ENCODE assay signal across 15 cellular contexts in genomic region chr3:129197341-129197740, GRCh38. TPM values are rescaled to one million over a fixed set of nuclear protein-coding genes. Genes with fewer than 3 reads are reported as not detected.
DNase-seq lines count a peak whose midpoint lies in the region; ATAC-seq and TF ChIP-seq lines count a peak whose summit lies in the region.
"Had no signal": no experiment of that assay in that cellular context is flagged by ENCODE, and none has a peak within 500 bp of the region (broad histone marks: within the 10 kb centered on the region; RNA-seq: fewer than 3 reads in every experiment).

No MANE protein-coding gene starts in this region.

- no peak overlapping the region for H4K91ac ChIP-seq in H9 (ENCODE audit: insufficient read length, low read depth, low read length)

- H3K56ac ChIP-seq in H9 (ENCODE audit: insufficient read length, low read depth, low read length) = no peak overlapping the region

- H2AFZ ChIP-seq in neural progenitor cell (replicated peaks) (no peak overlapping the region), H9 (ENCODE audit: low read length) (no peak overlapping the region)

- H3K9ac ChIP-seq in neural progenitor cell (peak overlapping the region; percentile 36), H9 (ENCODE audit: extremely low read depth, insufficient read length, low read length) (no peak overlapping the region)

- H2AK5ac ChIP-seq in H9 (ENCODE audit: insufficient read length, low read length) = no peak overlapping the region

- H3K27me3 ChIP-seq in neural progenitor cell (no peaks in the 10 kb centered on the region), H9 (ENCODE audit: insufficient read depth, low read length) (no peaks in the 10 kb centered on the region)
- H3K27me3 ChIP-seq: SJSA1, tibial nerve had no signal

- no peaks in the 10 kb centered on the region for H3K36me3 ChIP-seq in neural progenitor cell
- H3K36me3 ChIP-seq: SJSA1, tibial nerve had no signal

- H2BK120ac ChIP-seq in H9 (ENCODE audit: low read depth, low read length, poor library complexity, severe bottlenecking) = no peak overlapping the region

- H3K14ac ChIP-seq in H9 (ENCODE audit: insufficient read depth, low read length) = no peak overlapping the region

- no CpG with 5 or more reads among the region's 1 CpG for WGBS in H9 (ENCODE audit: extremely low coverage, insufficient read length, low lambda C conversion rate)

- H4K5ac ChIP-seq in H9 (ENCODE audit: insufficient read length, low read depth, low read length) = no peak overlapping the region

- no peaks in the 10 kb centered on the region for H3K9me3 ChIP-seq in neural progenitor cell (ENCODE audit: low read depth)
- no peaks in the 10 kb centered on the region for H3K9me3 ChIP-seq in H9 (ENCODE audit: control insufficient read depth, low read depth, low read length)
- H3K9me3 ChIP-seq: SJSA1, tibial nerve had no signal

- H2BK5ac ChIP-seq in H9 (ENCODE audit: insufficient read length, low read length) = no peak overlapping the region

- H3K23ac ChIP-seq in H9 (ENCODE audit: insufficient read length, low read depth, low read length) = no peak overlapping the region

- H3K18ac ChIP-seq in H9 (ENCODE audit: insufficient read length, low read depth, low read length) = no peak overlapping the region

- H4K8ac ChIP-seq in H9 (replicated peaks; ENCODE audit: insufficient read length, low read depth, low read length) = no peak overlapping the region

- no peak overlapping the region for H3K4me3 ChIP-seq in epithelial cell of esophagus (ENCODE audit: low read length)
- H3K4me3 ChIP-seq in neural progenitor cell = no peak overlapping the region
- H3K4me3 ChIP-seq: SJSA1, tibial nerve had no signal

- H3K4me1 ChIP-seq in neural progenitor cell (no peaks in the 10 kb centered on the region), H9 (ENCODE audit: insufficient read depth, low read length) (no peaks in the 10 kb centered on the region)

- intact Hi-C loops in Right ventricle myocardium superior (cut with DNase I) (no loop called here), cardiac septum (cut with DNase I) (no loop called here)

- H3K4ac ChIP-seq in H9 (ENCODE audit: low read depth, low read length) = no peak overlapping the region

- no peak overlapping the region for H3K4me2 ChIP-seq in neural progenitor cell
- no peak overlapping the region for H3K4me2 ChIP-seq in H9 (ENCODE audit: insufficient read depth, insufficient read length, low read length)

- H2BK20ac ChIP-seq in H9 (ENCODE audit: low read depth, low read length, poor library complexity, severe bottlenecking) = no peak overlapping the region

- no peak overlapping the region for H2BK12ac ChIP-seq in H9 (ENCODE audit: insufficient read length, low read depth, low read length)

- no peaks in the 10 kb centered on the region for H3K79me2 ChIP-seq in neural progenitor cell (ENCODE audit: low read depth)
- no peaks in the 10 kb centered on the region for H3K79me2 ChIP-seq in H9 (ENCODE audit: insufficient read depth, low read length)

- H3K23me2 ChIP-seq in H9 (ENCODE audit: insufficient read length, low read depth, low read length, poor library complexity, severe bottlenecking) = no peaks in the 10 kb centered on the region

- H3K4me1 Mint-ChIP-seq in neural progenitor cell = no peaks in the 10 kb centered on the region
- H3K4me1 Mint-ChIP-seq in T-helper 2 cell treated with Interferon-gamma antibody and Interleukin-4, amounts not matched to agents 5 μg/mL and 100 μg/mL, for 36 hours (ENCODE audit: low read depth) = peaks cover 12% of the 10 kb centered on the region
- no peaks in the 10 kb centered on the region for H3K4me1 Mint-ChIP-seq in H9

- no peaks in the 10 kb centered on the region for H3F3A ChIP-seq in neural progenitor cell (ENCODE audit: low read depth)

- H3K79me1 ChIP-seq in H9 (ENCODE audit: insufficient read depth, low read depth, low read length, poor library complexity, severe bottlenecking) = no peaks in the 10 kb centered on the region

- H3K27ac ChIP-seq in neural progenitor cell (no peak overlapping the region), H9 (ENCODE audit: insufficient read length, low read depth, low read length) (no peak overlapping the region)
- H3K27ac ChIP-seq: SJSA1 had no signal

- no peak overlapping the region for H3T11ph ChIP-seq in H9 (ENCODE audit: low read length)

- peaks cover 3% of the 10 kb centered on the region for H3K36me3 Mint-ChIP-seq in neural progenitor cell
- H3K36me3 Mint-ChIP-seq in T-helper 2 cell treated with Interferon-gamma antibody and Interleukin-4, amounts not matched to agents 5 μg/mL and 100 μg/mL, for 36 hours (ENCODE audit: low read depth) = no peaks in the 10 kb centered on the region
- H3K36me3 Mint-ChIP-seq in H9 (ENCODE audit: insufficient read depth in 1 of 3, low read depth in 3 of 3) = no peaks in the 10 kb centered on the region

- DNase-seq in Right ventricle myocardium superior (no peak), cardiac septum (ENCODE audit: low spot score) (no peak), epithelial cell of esophagus (ENCODE audit: low read depth) (peak; percentile 74), neural progenitor cell (ENCODE audit: low spot score) (no peak), GOT3 (lab: John Stamatoyannopoulos, UW) (no peak), SKM-1 treated with dmso at 0.1 percent for 144 hours (lab: John Stamatoyannopoulos, UW; ENCODE audit: unreplicated experiment) (no peak), H9 (no peak)
- no peak for DNase-seq in T-helper 2 cell treated with Interferon-gamma antibody and Interleukin-4, amounts not matched to agents 5 μg/mL and 100 μg/mL, for 36 hours (ENCODE audit: low spot score)
- DNase-seq: activated B cell treated with CpG ODN at 0.5 μM for 24 hours; activated T-cell treated with anti-CD3 and anti-CD28 coated beads, Interleukin-2, amount 50 U/mL, for 1 hour; amygdala; DMS53 had no signal

- TF ChIP-seq CTCF in epithelial cell of esophagus (IDR thresholded peaks at IDR 0.05; ENCODE audit: insufficient read depth, low read depth, low read length, missing control alignments) = no peak
- TF ChIP-seq CTCF in neural progenitor cell (IDR thresholded peaks at IDR 0.05) = no peak
- no peak for TF ChIP-seq CTCF in H9 (conservative IDR thresholded peaks at IDR 0.05)

- no peaks in the 10 kb centered on the region for H3K27me3 Mint-ChIP-seq in neural progenitor cell (ENCODE audit: insufficient read depth, low read depth)
- no peaks in the 10 kb centered on the region for H3K27me3 Mint-ChIP-seq in T-helper 2 cell treated with Interferon-gamma antibody and Interleukin-4, amounts not matched to agents 5 μg/mL and 100 μg/mL, for 36 hours (ENCODE audit: low read depth)
- H3K27me3 Mint-ChIP-seq in H9 (ENCODE audit: low read depth) = no peaks in the 10 kb centered on the region; the same call in 1 of the 2 replicates
- H3K27me3 Mint-ChIP-seq: activated B cell treated with CpG ODN at 0.5 μM for 24 hours had no signal

- H3K9me3 Mint-ChIP-seq in neural progenitor cell (no peaks in the 10 kb centered on the region), H9 (no peaks in the 10 kb centered on the region)
- no peaks in the 10 kb centered on the region for H3K9me3 Mint-ChIP-seq in T-helper 2 cell treated with Interferon-gamma antibody and Interleukin-4, amounts not matched to agents 5 μg/mL and 100 μg/mL, for 36 hours
- H3K9me3 Mint-ChIP-seq: activated B cell treated with CpG ODN at 0.5 μM for 24 hours had no signal

- H2BK15ac ChIP-seq in H9 (ENCODE audit: low read depth, low read length) = no peak overlapping the region

- H3K27ac Mint-ChIP-seq in neural progenitor cell = no peak overlapping the region
- H3K27ac Mint-ChIP-seq in T-helper 2 cell treated with Interferon-gamma antibody and Interleukin-4, amounts not matched to agents 5 μg/mL and 100 μg/mL, for 36 hours = no peak overlapping the region
- H3K27ac Mint-ChIP-seq in H9 = no peak overlapping the region
- H3K27ac Mint-ChIP-seq: activated B cell treated with CpG ODN at 0.5 μM for 24 hours had no signal

- peak; percentile 12 for ATAC-seq in Right ventricle myocardium superior (ENCODE audit: poor library complexity)
- ATAC-seq: sciatic nerve had no signal

- H4K20me1 ChIP-seq in neural progenitor cell (ENCODE audit: low read depth) (no peaks in the 10 kb centered on the region), H9 (ENCODE audit: control insufficient read depth, insufficient read depth, insufficient read length) (no peaks in the 10 kb centered on the region)

- H3K4me3 Mint-ChIP-seq in neural progenitor cell (no peak overlapping the region), H9 (no peak overlapping the region)
- H3K4me3 Mint-ChIP-seq in T-helper 2 cell treated with Interferon-gamma antibody and Interleukin-4, amounts not matched to agents 5 μg/mL and 100 μg/mL, for 36 hours = no peak overlapping the region
- H3K4me3 Mint-ChIP-seq: activated B cell treated with CpG ODN at 0.5 μM for 24 hours had no signal

RNA-seq across cellular contexts. Expression of gene CNBP, which starts 13.6 kb away (rescaled TPM):
- total RNA-seq in Right ventricle myocardium superior (476 TPM), cardiac septum (458 TPM), neural progenitor cell (ENCODE audit: low replicate concordance) (424 and 495 TPM in 2 replicates), H9 (2021) (433 and 443 TPM in 2 replicates)

RNA-seq across cellular contexts. Expression of gene ISY1, which starts 36.5 kb away (rescaled TPM):
- total RNA-seq in Right ventricle myocardium superior (28.0 TPM), cardiac septum (23.9 TPM), neural progenitor cell (ENCODE audit: low replicate concordance) (22.5 and 31.9 TPM in 2 replicates), H9 (2021) (28.1 TPM in 2 replicates)

RNA-seq across cellular contexts. Expression of gene COPG1, which starts 52.1 kb away (rescaled TPM):
- total RNA-seq in Right ventricle myocardium superior = 80.6 TPM
- 122 TPM for total RNA-seq in cardiac septum
- 65.4 and 79.3 TPM in 2 replicates for total RNA-seq in neural progenitor cell (ENCODE audit: low replicate concordance)
- 142 and 147 TPM in 2 replicates for total RNA-seq in H9 (2021)
